In the genomic region with DNA sequence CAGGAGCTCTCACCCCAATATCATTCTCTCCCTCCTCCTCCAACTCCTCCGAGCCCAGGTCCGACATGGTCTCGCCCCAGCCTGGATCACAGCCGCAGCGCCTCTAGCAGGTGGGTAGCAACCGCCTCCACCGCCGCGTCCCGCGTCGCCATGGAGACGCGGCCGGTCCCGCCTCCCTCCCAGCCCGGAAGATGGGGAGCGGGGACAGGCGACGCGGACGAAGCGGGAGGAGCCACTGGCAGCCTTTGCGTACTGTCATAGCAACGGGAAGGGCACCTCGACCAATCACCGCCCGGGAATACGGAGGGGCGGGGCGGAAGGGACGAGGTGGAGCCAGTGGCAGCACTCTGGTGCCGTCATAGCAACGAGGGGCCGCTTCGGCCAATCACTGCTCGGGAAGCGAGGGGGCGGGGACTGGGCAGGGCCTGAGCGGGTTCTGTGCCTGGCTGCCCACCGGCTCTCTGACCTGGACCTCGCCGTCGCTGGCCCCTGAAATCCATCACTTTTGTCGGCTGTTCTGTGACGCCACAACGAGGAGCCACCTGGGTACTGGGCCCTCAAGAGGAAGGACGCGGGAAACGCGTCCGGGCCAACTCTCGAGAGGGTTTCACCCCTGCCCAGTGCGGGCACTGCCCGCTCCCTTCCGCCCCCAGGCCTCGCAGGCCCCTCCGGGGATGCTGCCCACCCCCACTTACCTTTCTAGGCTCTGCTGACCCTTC, we compare ENCODE assay signal across 8 cellular contexts. TPM values are rescaled to one million over a fixed set of nuclear protein-coding genes. Genes with fewer than 3 reads are reported as not detected.
A peak's percentile ranks its signal among the peaks of the same experiment; 100 is the strongest.
DNase-seq lines count a peak whose midpoint lies in the region; ATAC-seq, FAIRE-seq and TF ChIP-seq lines count a peak whose summit lies in the region.

A gene (minus strand): TSS at position 105 of the 719 bp plus-strand sequence. CDS start 38 bp downstream, at position 67.

- ATAC-seq in HG02798 (IDR thresholded peaks at IDR 0.05; ENCODE audit: poor library complexity, unreplicated experiment) (peak; percentile 99), pancreas (peak; percentile 96 to 99 (median 98))

- H3K4me1 ChIP-seq in adipocyte (ENCODE audit: control insufficient read depth, insufficient read depth, low read length) (peaks cover 9% of the 10 kb centered on the region), cardiac muscle cell (ENCODE audit: low read depth) (peaks cover 4% of the 10 kb centered on the region), pancreas (peaks cover 0 to 8% (median 0%) of the 10 kb centered on the region in 3 donors), tibial artery (peaks cover 0 to 12% (median 7%) of the 10 kb centered on the region in 4 donors)

- no peaks in the 10 kb centered on the region for H3K36me3 ChIP-seq in adipocyte (ENCODE audit: control insufficient read depth, insufficient read depth, low read length, severe bottlenecking)
- H3K36me3 ChIP-seq in cardiac muscle cell, result no peaks in the 10 kb centered on the region
- H3K36me3 ChIP-seq in pancreas, result no peaks in the 10 kb centered on the region
- no peaks in the 10 kb centered on the region for H3K36me3 ChIP-seq in tibial artery

- FAIRE-seq in GM12891 (lab: Jason Lieb, UNC) (peak; percentile 100), pancreas (lab: Jason Lieb, UNC) (peak; percentile 93)

- WGBS in pancreas, 2 donors, result 0% methylated on average over 52 to 58 of the region's 58 CpGs

- peak within 1 kb of the TSS; percentile 35 for H3K27ac ChIP-seq in cardiac muscle cell
- peak within 1 kb of the TSS; percentile 75 to 84 (median 76) for H3K27ac ChIP-seq in pancreas
- H3K27ac ChIP-seq in tibial artery, result peak within 1 kb of the TSS; percentile 83 to 90

- intact Hi-C loops in pancreas (cut with DNase I) (no loop called here), tibial artery (cut with DNase I; ENCODE audit: low total_unique reads) (no loop called here)

- H3K4me3 ChIP-seq in adipocyte (ENCODE audit: low read length), result peak within 1 kb of the TSS; percentile 93
- H3K4me3 ChIP-seq in cardiac muscle cell, result peak within 1 kb of the TSS; percentile 40
- H3K4me3 ChIP-seq in pancreas, result peak within 1 kb of the TSS; percentile 38 to 67 (median 50)
- peak within 1 kb of the TSS; percentile 56 to 72 for H3K4me3 ChIP-seq in tibial artery

- TF ChIP-seq CTCF in cardiac muscle cell (IDR thresholded peaks at IDR 0.05; ENCODE audit: low read depth, low read length) (no peak), pancreas (IDR thresholded peaks at IDR 0.05) (no peak), tibial artery (IDR thresholded peaks at IDR 0.05) (no peak)

- no peak for TF ChIP-seq POLR2A in GM12891 (IDR thresholded peaks at IDR 0.05; ENCODE audit: low read depth, low read length)

- DNase-seq in GM12891 (ENCODE audit: insufficient read length, low spot score) (peak; percentile 96), NCI-H1417 treated with DMSO at 0.1 percent for 48 hours (lab: John Stamatoyannopoulos, UW) (peak; percentile 96), SW 1271 (lab: John Stamatoyannopoulos, UW) (peak; percentile 84 to 93), adipocyte (ENCODE audit: low read depth) (peak; percentile 99), cardiac muscle cell (ENCODE audit: low read depth in 1 of 2, low spot score in 1 of 2) (peak; percentile 99), pancreas (peak; percentile 97 to 100 (median 100)), tibial artery (peak; percentile 99 to 100)

- H3K27me3 ChIP-seq in adipocyte (replicated peaks; ENCODE audit: control insufficient read depth, insufficient read depth, low read length) (peaks cover 3% of the 10 kb centered on the region), cardiac muscle cell (peaks cover 8% of the 10 kb centered on the region), pancreas (no peaks in the 10 kb centered on the region), tibial artery (no peaks in the 10 kb centered on the region)

- H3K9ac ChIP-seq in adipocyte (ENCODE audit: low read length), result peak within 1 kb of the TSS; percentile 79

- H3K9me3 ChIP-seq in adipocyte (ENCODE audit: control insufficient read depth, low read length) (no peaks in the 10 kb centered on the region), cardiac muscle cell (ENCODE audit: low read depth) (no peaks in the 10 kb centered on the region), pancreas (no peaks in the 10 kb centered on the region), tibial artery (no peaks in the 10 kb centered on the region)

TF ChIP-seq in GM12891, 5 proteins besides CTCF, POLR2A, EP300 and RAD21:
- TF ChIP-seq TAF1 (IDR thresholded peaks at IDR 0.05; ENCODE audit: low read depth, low read length) (no peak), POU2F2 (IDR thresholded peaks at IDR 0.05; ENCODE audit: low read depth, low read length) (no peak), SPI1 (IDR thresholded peaks at IDR 0.05; ENCODE audit: low read depth, low read length) (no peak), POLR2AphosphoS5 (IDR thresholded peaks at IDR 0.05; ENCODE audit: low read depth, low read length) (no peak), PAX5 (IDR thresholded peaks at IDR 0.05; ENCODE audit: insufficient read depth, low read length, severe bottlenecking) (no peak)

RNA-seq across cellular contexts. Expression of the gene that starts here (rescaled TPM):
- 2.6 TPM for polyA plus RNA-seq in GM12891 (2012; ENCODE audit: low read depth, missing spikeins)
- total RNA-seq in cardiac muscle cell (0.06 TPM in 1 of 2 replicates, not detected in the other), pancreas (1 to 10 TPM in 5 of 6 donors, under 1 TPM in 1; 0.94 to 2.4 (median 1.8) TPM)
- polyA plus RNA-seq in cardiac muscle cell (0.43 and 1.6 TPM in 2 replicates), pancreas (1 to 10 TPM; 2.3 to 5.0 TPM)

Comparison
In these comparisons a context has a peak if more than half of its experiments do, and no peak if none do; other contexts are left out.
1. Peak in every context shown above with its lines: DNase-seq, ATAC-seq, H3K4me3 ChIP-seq and H3K27ac ChIP-seq.
2. H3K4me3 ChIP-seq: peak in every context shown above with its lines; median percentile 93 in adipocyte; 64 in tibial artery; 50 in pancreas; 40 in cardiac muscle cell.
3. H3K27ac ChIP-seq: peak in every context shown above with its lines; median percentile 86 in tibial artery; 76 in pancreas; 35 in cardiac muscle cell.